ENCODE assay signal across 1 cellular context in the genomic region with DNA sequence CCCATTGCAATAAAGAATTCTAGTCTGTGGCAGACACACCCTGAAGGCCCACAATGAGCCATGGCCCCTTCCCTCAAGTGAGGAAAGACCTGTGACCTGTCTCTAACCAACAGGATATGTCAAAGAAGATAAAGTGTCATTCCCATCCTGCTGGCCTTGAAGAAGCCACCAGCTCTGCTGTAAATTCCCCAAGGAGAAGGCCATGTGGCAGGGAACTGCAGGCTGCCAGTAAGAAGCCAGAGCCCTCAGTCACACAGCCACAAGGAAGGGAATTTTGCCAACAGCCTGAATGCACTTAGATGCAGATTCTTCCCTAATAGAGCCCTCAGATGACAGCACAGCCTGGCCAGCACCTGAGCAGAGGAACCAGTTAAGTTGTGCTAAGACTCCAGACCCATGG.
TF ChIP-seq lines count a peak whose summit lies in the region.

No MANE protein-coding gene starts in this region.

TF ChIP-seq in GM23338, 12 proteins besides CTCF, POLR2A, EP300 and RAD21 (continued from another document):
- TF ChIP-seq, protein P1, sequence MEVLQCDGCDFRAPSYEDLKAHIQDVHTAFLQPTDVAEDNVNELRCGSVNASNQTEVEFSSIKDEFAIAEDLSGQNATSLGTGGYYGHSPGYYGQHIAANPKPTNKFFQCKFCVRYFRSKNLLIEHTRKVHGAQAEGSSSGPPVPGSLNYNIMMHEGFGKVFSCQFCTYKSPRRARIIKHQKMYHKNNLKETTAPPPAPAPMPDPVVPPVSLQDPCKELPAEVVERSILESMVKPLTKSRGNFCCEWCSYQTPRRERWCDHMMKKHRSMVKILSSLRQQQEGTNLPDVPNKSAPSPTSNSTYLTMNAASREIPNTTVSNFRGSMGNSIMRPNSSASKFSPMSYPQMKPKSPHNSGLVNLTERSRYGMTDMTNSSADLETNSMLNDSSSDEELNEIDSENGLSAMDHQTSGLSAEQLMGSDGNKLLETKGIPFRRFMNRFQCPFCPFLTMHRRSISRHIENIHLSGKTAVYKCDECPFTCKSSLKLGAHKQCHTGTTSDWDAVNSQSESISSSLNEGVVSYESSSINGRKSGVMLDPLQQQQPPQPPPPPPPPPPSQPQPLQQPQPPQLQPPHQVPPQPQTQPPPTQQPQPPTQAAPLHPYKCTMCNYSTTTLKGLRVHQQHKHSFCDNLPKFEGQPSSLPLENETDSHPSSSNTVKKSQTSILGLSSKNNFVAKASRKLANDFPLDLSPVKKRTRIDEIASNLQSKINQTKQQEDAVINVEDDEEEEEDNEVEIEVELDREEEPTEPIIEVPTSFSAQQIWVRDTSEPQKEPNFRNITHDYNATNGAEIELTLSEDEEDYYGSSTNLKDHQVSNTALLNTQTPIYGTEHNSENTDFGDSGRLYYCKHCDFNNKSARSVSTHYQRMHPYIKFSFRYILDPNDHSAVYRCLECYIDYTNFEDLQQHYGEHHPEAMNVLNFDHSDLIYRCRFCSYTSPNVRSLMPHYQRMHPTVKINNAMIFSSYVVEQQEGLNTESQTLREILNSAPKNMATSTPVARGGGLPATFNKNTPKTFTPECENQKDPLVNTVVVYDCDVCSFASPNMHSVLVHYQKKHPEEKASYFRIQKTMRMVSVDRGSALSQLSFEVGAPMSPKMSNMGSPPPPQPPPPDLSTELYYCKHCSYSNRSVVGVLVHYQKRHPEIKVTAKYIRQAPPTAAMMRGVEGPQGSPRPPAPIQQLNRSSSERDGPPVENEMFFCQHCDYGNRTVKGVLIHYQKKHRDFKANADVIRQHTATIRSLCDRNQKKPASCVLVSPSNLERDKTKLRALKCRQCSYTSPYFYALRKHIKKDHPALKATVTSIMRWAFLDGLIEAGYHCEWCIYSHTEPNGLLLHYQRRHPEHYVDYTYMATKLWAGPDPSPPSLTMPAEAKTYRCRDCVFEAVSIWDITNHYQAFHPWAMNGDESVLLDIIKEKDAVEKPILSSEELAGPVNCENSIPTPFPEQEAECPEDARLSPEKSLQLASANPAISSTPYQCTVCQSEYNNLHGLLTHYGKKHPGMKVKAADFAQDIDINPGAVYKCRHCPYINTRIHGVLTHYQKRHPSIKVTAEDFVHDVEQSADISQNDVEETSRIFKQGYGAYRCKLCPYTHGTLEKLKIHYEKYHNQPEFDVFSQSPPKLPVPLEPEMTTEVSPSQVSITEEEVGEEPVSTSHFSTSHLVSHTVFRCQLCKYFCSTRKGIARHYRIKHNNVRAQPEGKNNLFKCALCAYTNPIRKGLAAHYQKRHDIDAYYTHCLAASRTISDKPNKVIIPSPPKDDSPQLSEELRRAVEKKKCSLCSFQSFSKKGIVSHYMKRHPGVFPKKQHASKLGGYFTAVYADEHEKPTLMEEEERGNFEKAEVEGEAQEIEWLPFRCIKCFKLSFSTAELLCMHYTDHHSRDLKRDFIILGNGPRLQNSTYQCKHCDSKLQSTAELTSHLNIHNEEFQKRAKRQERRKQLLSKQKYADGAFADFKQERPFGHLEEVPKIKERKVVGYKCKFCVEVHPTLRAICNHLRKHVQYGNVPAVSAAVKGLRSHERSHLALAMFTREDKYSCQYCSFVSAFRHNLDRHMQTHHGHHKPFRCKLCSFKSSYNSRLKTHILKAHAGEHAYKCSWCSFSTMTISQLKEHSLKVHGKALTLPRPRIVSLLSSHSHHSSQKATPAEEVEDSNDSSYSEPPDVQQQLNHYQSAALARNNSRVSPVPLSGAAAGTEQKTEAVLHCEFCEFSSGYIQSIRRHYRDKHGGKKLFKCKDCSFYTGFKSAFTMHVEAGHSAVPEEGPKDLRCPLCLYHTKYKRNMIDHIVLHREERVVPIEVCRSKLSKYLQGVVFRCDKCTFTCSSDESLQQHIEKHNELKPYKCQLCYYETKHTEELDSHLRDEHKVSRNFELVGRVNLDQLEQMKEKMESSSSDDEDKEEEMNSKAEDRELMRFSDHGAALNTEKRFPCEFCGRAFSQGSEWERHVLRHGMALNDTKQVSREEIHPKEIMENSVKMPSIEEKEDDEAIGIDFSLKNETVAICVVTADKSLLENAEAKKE (CRISPR knock-in tag; IDR thresholded peaks at IDR 0.05), result no peak
- no peak for TF ChIP-seq ZNF114 (CRISPR knock-in tag; IDR thresholded peaks at IDR 0.05)
- TF ChIP-seq CREB1 (CRISPR knock-in tag; IDR thresholded peaks at IDR 0.05; ENCODE audit: low read depth), result no peak
- TF ChIP-seq NANOG (IDR thresholded peaks at IDR 0.05; ENCODE audit: borderline replicate concordance), result no peak
